In genomic region chr18:59719533-59720325, GRCh38 we compare ENCODE assay signal across 18 cellular contexts. TPM values are rescaled to one million over a fixed set of nuclear protein-coding genes. Genes with fewer than 3 reads are reported as not detected.
DNase-seq lines count a peak whose midpoint lies in the region; ATAC-seq and TF ChIP-seq lines count a peak whose summit lies in the region.
"Had no signal": no experiment of that assay in that cellular context is flagged by ENCODE, and none has a peak within 500 bp of the region (broad histone marks: within the 10 kb centered on the region; RNA-seq: fewer than 3 reads in every experiment).

No MANE protein-coding gene starts in this region.

- WGBS in upper lobe of left lung, 2 donors: 68 to 73% methylated on average over 6 of the region's 6 CpGs

- H3K27me3 ChIP-seq in MG63: no peaks in the 10 kb centered on the region
- no peaks in the 10 kb centered on the region for H3K27me3 ChIP-seq in osteoblast (ENCODE audit: insufficient read depth, low read length)
- no peaks in the 10 kb centered on the region for H3K27me3 ChIP-seq in upper lobe of left lung
- H3K27me3 ChIP-seq: esophagus muscularis mucosa had no signal

- no peak overlapping the region for H2AFZ ChIP-seq in osteoblast (ENCODE audit: low read length)

- H3K9me3 ChIP-seq in MG63: no peaks in the 10 kb centered on the region
- no peaks in the 10 kb centered on the region for H3K9me3 ChIP-seq in osteoblast (ENCODE audit: low read depth, low read length)
- no peaks in the 10 kb centered on the region for H3K9me3 ChIP-seq in upper lobe of left lung
- H3K9me3 ChIP-seq: esophagus muscularis mucosa, lower lobe of right lung had no signal

- no peaks in the 10 kb centered on the region for H4K20me1 ChIP-seq in osteoblast (ENCODE audit: insufficient read depth, low read length)

- peak overlapping the region; percentile 59 for H3K4me2 ChIP-seq in osteoblast (ENCODE audit: insufficient read depth, low read length)

- H3K4me1 ChIP-seq in osteoblast (ENCODE audit: insufficient read depth, low read length) (peaks cover 55% of the 10 kb centered on the region), upper lobe of left lung (no peaks in the 10 kb centered on the region)
- H3K4me1 ChIP-seq: esophagus muscularis mucosa, lower lobe of right lung had no signal

- no peaks in the 10 kb centered on the region; the same call in 1 of the 2 replicates for H3K36me3 ChIP-seq in MG63
- no peaks in the 10 kb centered on the region for H3K36me3 ChIP-seq in osteoblast (ENCODE audit: insufficient read depth, low read length)
- no peaks in the 10 kb centered on the region for H3K36me3 ChIP-seq in upper lobe of left lung
- H3K36me3 ChIP-seq: esophagus muscularis mucosa, lower lobe of right lung had no signal

- TF ChIP-seq POLR2A in upper lobe of left lung (IDR thresholded peaks at IDR 0.05): no peak

- DNase-seq in AG20443 (ENCODE audit: low spot score) (peak; percentile 85), MG63 (peak; percentile 69), epidermal melanocyte (ENCODE audit: insufficient read length, low spot score) (peak; percentile 54), osteoblast (ENCODE audit: insufficient read length, low spot score, missing footprints) (peak; percentile 86), upper lobe of left lung (no peak), NCI-H748 treated with DMSO at 0.1 percent for 48 hours (lab: John Stamatoyannopoulos, UW) (no peak)
- DNase-seq: activated CD4-positive, alpha-beta T cell treated with anti-CD3 and anti-CD28 coated beads, Interleukin-2, amount 10 ng/mL, durations not matched to agents 7 days and 5 days; activated T-cell treated with anti-CD3 and anti-CD28 coated beads, Interleukin-2, amount 50 U/mL, for 4 hours; C1 segment of cervical spinal cord; cortex of kidney; DMS79 treated with DMSO at 0.1 percent for 48 hours; lower lobe of right lung; NCI-H2107; T-helper 9 cell had no signal

- peak overlapping the region; percentile 81 for H3K27ac ChIP-seq in osteoblast (ENCODE audit: low read depth, low read length)
- H3K27ac ChIP-seq in upper lobe of left lung: no peak overlapping the region
- H3K27ac ChIP-seq: esophagus muscularis mucosa, lower lobe of right lung had no signal

- no peaks in the 10 kb centered on the region for H3K79me2 ChIP-seq in osteoblast (ENCODE audit: insufficient read depth, low read length)

- no peak for TF ChIP-seq EP300 in upper lobe of left lung (IDR thresholded peaks at IDR 0.05)

- H3K4me3 ChIP-seq in MG63: no peak overlapping the region
- no peak overlapping the region for H3K4me3 ChIP-seq in osteoblast (ENCODE audit: insufficient read depth, low read length)
- no peak overlapping the region for H3K4me3 ChIP-seq in upper lobe of left lung
- H3K4me3 ChIP-seq: esophagus muscularis mucosa, lower lobe of right lung, smooth muscle cell had no signal

- TF ChIP-seq CTCF in osteoblast (IDR thresholded peaks at IDR 0.05; ENCODE audit: extremely low read depth, low read depth, low read length) (no peak), upper lobe of left lung (IDR thresholded peaks at IDR 0.05) (no peak)

- ATAC-seq in HG02678 (IDR thresholded peaks at IDR 0.05; ENCODE audit: unreplicated experiment) (no peak), upper lobe of left lung (ENCODE audit: low FRiP score in 2 of 2) (no peak), GM19324 (IDR thresholded peaks at IDR 0.05; ENCODE audit: low FRiP score, unreplicated experiment) (no peak)
- ATAC-seq: activated T-cell treated with anti-CD3 and anti-CD28 coated beads, Interleukin-2, amount 50 U/mL, for 4 hours; lower lobe of right lung had no signal

RNA-seq across cellular contexts. Expression of gene CCBE1, which starts 22.5 kb away (rescaled TPM):
- total RNA-seq in MG63 (2014; rRNA removed; shearing (Covaris generic); ENCODE audit: low replicate concordance): 26.3 and 50.0 TPM in 2 replicates
- total RNA-seq in osteoblast (51.4 and 53.0 TPM in 2 replicates), upper lobe of left lung (10 to 100 TPM in 4 of 6 donors, 1 to 10 TPM in 2; 8.7 to 23.6 (median 12.3) TPM)
- total RNA-seq: activated CD4-positive, alpha-beta T cell treated with anti-CD3 and anti-CD28 coated beads, Interleukin-2, amount 10 ng/mL, durations not matched to agents 7 days and 5 days had no signal

Comparison
In these comparisons a context has a peak if more than half of its experiments do, and no peak if none do; other contexts are left out.
1. DNase-seq: peak in AG20443 (single experiment), MG63 (single experiment), epidermal melanocyte (single experiment) and osteoblast (single experiment); none in upper lobe of left lung (0 of 2) and NCI-H748 treated with DMSO at 0.1 percent for 48 hours (single experiment).